Comparison of ENCODE assay signal across 8 cellular contexts in the genomic region with DNA sequence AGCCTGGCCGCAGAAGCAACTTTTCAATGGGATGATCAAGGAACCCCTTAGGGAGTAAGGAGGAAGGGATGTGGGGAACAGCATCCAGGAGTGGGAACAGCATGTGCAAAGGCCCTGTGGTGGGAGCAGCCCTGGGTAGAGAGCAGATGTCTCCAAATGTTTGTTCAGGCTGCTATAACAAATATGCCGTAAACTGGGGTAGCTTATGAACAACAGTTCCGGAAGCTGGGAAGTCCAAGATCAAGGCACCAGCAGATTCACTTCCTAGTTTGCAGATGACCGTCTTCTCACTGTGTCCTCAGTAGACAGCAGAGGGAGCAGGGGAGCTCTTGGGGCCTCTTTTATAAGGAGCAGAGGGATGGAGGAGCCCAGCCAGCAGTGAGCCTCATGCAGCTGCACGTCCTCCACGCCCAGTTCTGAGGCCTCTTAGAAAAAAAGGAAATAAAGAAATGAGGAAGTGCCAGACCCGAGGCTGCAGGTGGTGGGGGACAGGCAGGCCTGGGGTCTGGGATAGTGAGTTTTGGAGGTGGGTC. TPM values are rescaled to one million over a fixed set of nuclear protein-coding genes. Genes with fewer than 3 reads are reported as not detected.
A peak's percentile ranks its signal among the peaks of the same experiment; 100 is the strongest.
DNase-seq lines count a peak whose midpoint lies in the region; ATAC-seq and TF ChIP-seq lines count a peak whose summit lies in the region.

No MANE protein-coding gene starts in this region.

- ATAC-seq in GM18505 (IDR thresholded peaks at IDR 0.05; ENCODE audit: unreplicated experiment) (no peak), HG02938 (IDR thresholded peaks at IDR 0.05; ENCODE audit: unreplicated experiment) (no peak)

- H3K36me3 Mint-ChIP-seq in chondrocyte (ENCODE audit: low read depth) (no peaks in the 10 kb centered on the region), mesothelial cell of epicardium (no peaks in the 10 kb centered on the region)

- H3K27me3 Mint-ChIP-seq in chondrocyte (ENCODE audit: low read depth) (no peaks in the 10 kb centered on the region), mesothelial cell of epicardium (ENCODE audit: low read depth) (no peaks in the 10 kb centered on the region)

- H3K27ac Mint-ChIP-seq in chondrocyte (ENCODE audit: unreplicated experiment) = peak overlapping the region; percentile 87
- peak overlapping the region; percentile 78 for H3K27ac Mint-ChIP-seq in mesothelial cell of epicardium

- no peak for TF ChIP-seq POLR2A in GM18505 (IDR thresholded peaks at IDR 0.05; ENCODE audit: borderline replicate concordance, extremely low read depth, insufficient read depth, insufficient read length)

- H3K4me1 Mint-ChIP-seq in chondrocyte (ENCODE audit: low read depth) = peaks cover 18% of the 10 kb centered on the region
- H3K4me1 Mint-ChIP-seq in mesothelial cell of epicardium = peaks cover 14% of the 10 kb centered on the region

- TF ChIP-seq CTCF in chondrocyte (IDR thresholded peaks at IDR 0.05) = peak; percentile 73
- no peak for TF ChIP-seq CTCF in mesothelial cell of epicardium (IDR thresholded peaks at IDR 0.05; ENCODE audit: unreplicated experiment)

- peak overlapping the region; percentile 37 for H3K4me3 Mint-ChIP-seq in chondrocyte (ENCODE audit: unreplicated experiment)
- H3K4me3 Mint-ChIP-seq in mesothelial cell of epicardium = no peak overlapping the region

- peak; percentile 37 to 51 for DNase-seq in SHP77 (lab: John Stamatoyannopoulos, UW)
- DNase-seq in SHP77 treated with DMSO at 0.1 percent for 48 hours (lab: John Stamatoyannopoulos, UW) = no peak
- DNase-seq in NOMO-1 treated with DMSO at 0.1 percent for 48 hours (lab: John Stamatoyannopoulos, UW; ENCODE audit: unreplicated experiment) = peak; percentile 100
- no peak for DNase-seq in chondrocyte (ENCODE audit: low spot score)
- DNase-seq in mesothelial cell of epicardium (ENCODE audit: low spot score in 2 of 2, unreplicated experiment in 2 of 2) = no peak
- no peak for DNase-seq in superior temporal gyrus (ENCODE audit: extremely low spot score)

- H3K9me3 Mint-ChIP-seq in chondrocyte (ENCODE audit: low read depth) (no peaks in the 10 kb centered on the region), mesothelial cell of epicardium (no peaks in the 10 kb centered on the region)

RNA-seq across cellular contexts. Expression of a gene that starts 4.2 kb away (rescaled TPM):
- total RNA-seq in chondrocyte (not detected in 3 replicates), mesothelial cell of epicardium (0.18 to 0.29 TPM in 2 of 3 replicates, not detected in the other)

RNA-seq across cellular contexts. Expression of a gene that starts 15.7 kb away (rescaled TPM):
- 6.2 to 149 TPM (median 149 TPM) in 3 replicates for total RNA-seq in chondrocyte
- total RNA-seq in mesothelial cell of epicardium = 3.2 to 4.7 TPM (median 3.9 TPM) in 3 replicates

RNA-seq across cellular contexts. Expression of a gene that starts 17.6 kb away (rescaled TPM):
- total RNA-seq in chondrocyte (54.8 to 72.3 TPM (median 56.3 TPM) in 3 replicates), mesothelial cell of epicardium (120 to 123 TPM (median 121 TPM) in 3 replicates)

RNA-seq across cellular contexts. Expression of a gene that starts 36.3 kb away (rescaled TPM):
- 56.5 to 213 TPM (median 208 TPM) in 3 replicates for total RNA-seq in chondrocyte
- 795 to 833 TPM (median 826 TPM) in 3 replicates for total RNA-seq in mesothelial cell of epicardium

Comparison
In these comparisons a context has a peak if more than half of its experiments do, and no peak if none do; other contexts are left out.
1. DNase-seq: peak in SHP77 (2 of 2) and NOMO-1 treated with DMSO at 0.1 percent for 48 hours (single experiment); none in SHP77 treated with DMSO at 0.1 percent for 48 hours (single experiment), chondrocyte (single experiment), mesothelial cell of epicardium (0 of 2) and superior temporal gyrus (single experiment).